Comparison of ENCODE assay signal across 1 cellular context in the genomic region with DNA sequence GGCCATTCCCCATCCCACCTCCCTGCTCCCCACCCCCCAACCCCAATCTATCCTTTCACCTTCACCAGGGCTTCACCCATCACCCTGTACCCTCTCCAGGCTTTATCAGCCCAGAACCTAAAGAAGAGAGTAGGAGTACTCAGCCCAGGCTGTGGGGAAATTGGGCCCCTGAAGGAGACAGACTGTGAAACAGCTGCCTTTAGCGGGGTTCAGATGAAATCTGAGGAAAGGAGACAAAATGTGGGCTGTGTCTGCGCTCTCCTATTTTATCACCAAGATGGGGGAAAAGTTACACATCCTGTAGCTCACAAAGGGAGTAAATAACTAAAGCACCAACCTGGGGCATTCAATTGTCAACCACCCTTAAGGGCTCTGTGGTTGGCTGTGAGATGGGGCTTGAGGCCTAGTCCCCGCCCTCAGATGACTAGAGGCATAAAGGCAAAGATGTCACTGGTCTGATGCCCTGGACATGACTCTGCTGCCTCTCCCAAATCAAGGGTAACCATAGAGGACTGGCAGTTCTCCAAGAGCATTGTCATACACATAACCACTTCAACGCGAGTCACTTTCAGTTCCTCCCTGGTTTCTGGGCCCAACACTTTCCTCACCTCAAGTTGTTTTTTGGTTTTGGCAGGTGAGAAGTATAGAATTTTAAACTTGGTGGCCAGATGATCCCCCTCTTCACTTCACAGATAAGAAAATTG.
A peak's percentile ranks its signal among the peaks of the same experiment; 100 is the strongest.
TF ChIP-seq lines count a peak whose summit lies in the region.

No MANE protein-coding gene starts in this region.

TF ChIP-seq in HEK293, 187 proteins besides CTCF, POLR2A, EP300 and RAD21:
- TF ChIP-seq ZNF518A (tag by site-specific recombination; conservative IDR thresholded peaks at IDR 0.05; ENCODE audit: low read depth) (no peak), PRDM1 (tag by site-specific recombination; IDR thresholded peaks at IDR 0.05) (peak; percentile 52; the same call in 1 of the 2 replicates), MYNN (tag by site-specific recombination; IDR thresholded peaks at IDR 0.05; ENCODE audit: borderline replicate concordance) (no peak)
- TF ChIP-seq, protein P1, sequence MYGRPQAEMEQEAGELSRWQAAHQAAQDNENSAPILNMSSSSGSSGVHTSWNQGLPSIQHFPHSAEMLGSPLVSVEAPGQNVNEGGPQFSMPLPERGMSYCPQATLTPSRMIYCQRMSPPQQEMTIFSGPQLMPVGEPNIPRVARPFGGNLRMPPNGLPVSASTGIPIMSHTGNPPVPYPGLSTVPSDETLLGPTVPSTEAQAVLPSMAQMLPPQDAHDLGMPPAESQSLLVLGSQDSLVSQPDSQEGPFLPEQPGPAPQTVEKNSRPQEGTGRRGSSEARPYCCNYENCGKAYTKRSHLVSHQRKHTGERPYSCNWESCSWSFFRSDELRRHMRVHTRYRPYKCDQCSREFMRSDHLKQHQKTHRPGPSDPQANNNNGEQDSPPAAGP (tag by site-specific recombination; IDR thresholded peaks at IDR 0.05): peak; percentile 42; the same call in 1 of the 2 replicates
